14 cellular contexts compared by ENCODE assay signal in the genomic region with DNA sequence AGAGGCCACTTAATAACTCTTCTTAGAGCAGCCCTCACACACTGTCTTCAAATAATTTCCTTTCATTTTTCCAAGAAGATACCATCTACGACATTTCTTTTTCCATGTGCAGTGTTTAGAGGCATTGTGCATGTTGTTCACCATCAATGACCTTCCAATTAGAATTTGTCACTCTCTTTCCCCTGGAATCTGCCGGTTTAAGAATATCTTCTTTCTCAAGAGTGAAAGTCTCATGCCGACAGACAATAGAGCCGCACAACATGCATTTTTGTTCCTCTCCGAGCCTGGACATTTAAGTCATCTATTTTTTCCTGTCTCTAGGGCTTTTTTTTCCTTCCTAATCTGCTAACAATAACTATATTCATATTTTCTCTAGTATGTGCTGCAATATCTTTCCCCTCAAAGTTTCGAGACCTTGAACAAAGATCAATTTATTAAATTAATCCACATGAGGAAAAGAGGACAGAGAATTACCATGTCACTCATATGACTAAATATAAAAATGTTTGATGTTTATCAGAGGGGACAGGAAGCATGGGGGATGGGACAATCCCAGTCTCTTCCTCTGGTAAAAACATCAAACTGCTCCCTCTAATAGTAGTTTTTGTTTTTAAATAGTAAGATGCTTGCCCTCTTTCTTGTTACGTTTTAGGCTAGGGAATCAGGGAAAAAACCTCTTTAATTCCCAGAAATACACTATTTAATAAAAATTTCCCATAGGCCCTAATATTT.
DNase-seq lines count a peak whose midpoint lies in the region; ATAC-seq, FAIRE-seq and TF ChIP-seq lines count a peak whose summit lies in the region.
"Had no signal": no experiment of that assay in that cellular context is flagged by ENCODE, and none has a peak within 500 bp of the region (broad histone marks: within the 10 kb centered on the region; RNA-seq: fewer than 3 reads in every experiment).

No MANE protein-coding gene starts in this region.

- H4K20me1 ChIP-seq in BLaER1 treated with 17β-estradiol and CSF1 and Interleukin-3, amounts not matched to agents 10 nM and 100 nM = no peaks in the 10 kb centered on the region; a peak in 1 of 22 replicates
- H4K20me1 ChIP-seq in K562 (replicated peaks; ENCODE audit: control insufficient read depth, insufficient read depth, low read length) = no peaks in the 10 kb centered on the region

- intact Hi-C loops in K562 (cut with micrococcal nuclease) (loop anchor here (5.0 kb wide), 1 partner anchor 69 kb away; no protein-coding TSS in a partner anchor), heart left ventricle (cut with DNase I) (loop anchor here in 1 of 10 donors (10.0 kb wide), 1 partner anchor 1001 kb away; a partner anchor contains a TSS)

- H2AFZ ChIP-seq in K562 (ENCODE audit: low read depth, low read length) (peak overlapping the region; percentile 75), neuron (ENCODE audit: low read depth, low read length) (peak overlapping the region; percentile 71)

- no peaks in the 10 kb centered on the region for H3K79me2 ChIP-seq in K562 (ENCODE audit: control insufficient read depth, insufficient read depth, low read length)

- no peaks in the 10 kb centered on the region for H3K9me1 ChIP-seq in K562 (ENCODE audit: control insufficient read depth, insufficient read depth, low read length)

- ATAC-seq in K562 (peak; percentile 24), heart left ventricle (peak in 2 of 4 donors; percentile 52 to 64), HG02678 (IDR thresholded peaks at IDR 0.05; ENCODE audit: unreplicated experiment) (no peak), GM18870 (IDR thresholded peaks at IDR 0.05; ENCODE audit: unreplicated experiment) (no peak)

- POLR2A ChIA-PET in K562 (lab: Yijun Ruan, JAX) = no interaction called here

- in situ Hi-C loops in K562 (cut with MboI) = no loop called here

- no TSS peak for BruUV-seq in K562 (replicated peaks; lab: Mats Ljungman, UMichigan)

- no peak overlapping the region; a peak in 2 of 22 replicates for H3K9ac ChIP-seq in BLaER1 treated with 17β-estradiol and CSF1 and Interleukin-3, amounts not matched to agents 10 nM and 100 nM
- peak overlapping the region in 1 of 2 experiments; percentile 45; a peak in 1 of 4 replicates for H3K9ac ChIP-seq in K562 (ENCODE audit: insufficient read depth in 1 of 2, low read depth in 2 of 2, low read length in 2 of 2)

- DNase-seq in K562 (ENCODE audit: extremely low read depth in 1 of 4, low spot score in 3 of 4) = no peak
- DNase-seq in heart left ventricle = no peak
- no peak for DNase-seq in cortex of kidney (lab: John Stamatoyannopoulos, UW)
- no peak for DNase-seq in cerebellar cortex (ENCODE audit: low spot score)
- DNase-seq: activated CD4-positive, alpha-beta memory T cell treated with anti-CD3 and anti-CD28 coated beads, Interleukin-2, amount 10 ng/mL, durations not matched to agents 7 days and 5 days; mesendoderm; NCI-H1436 treated with DMSO at 0.1 percent for 48 hours; stimulated activated CD4-positive, alpha-beta T cell treated with anti-CD3 and anti-CD28 coated beads, Interleukin-2, amount 100 ng/mL, for 48 hours had no signal

- no peak for FAIRE-seq in K562 (lab: Jason Lieb, UNC)
- FAIRE-seq: HTR-8/SVneo had no signal

- peaks cover 0 to 7% (median 0%) of the 10 kb centered on the region in 11 experiments; a peak in 2 of 22 replicates for H3K9me3 ChIP-seq in BLaER1 treated with 17β-estradiol and CSF1 and Interleukin-3, amounts not matched to agents 10 nM and 100 nM (replicated peaks in 1 of 11)
- H3K9me3 ChIP-seq in K562 (replicated peaks; ENCODE audit: control insufficient read depth, insufficient read depth, low read depth, low read length) (no peaks in the 10 kb centered on the region), heart left ventricle (no peaks in the 10 kb centered on the region), neuron (ENCODE audit: low read length) (peaks cover 2% of the 10 kb centered on the region)
- H3K9me3 ChIP-seq: neutrophil had no signal

- TF ChIP-seq CTCF in K562 (IDR thresholded peaks at IDR 0.05 in 2 of 3, conservative IDR thresholded peaks at IDR 0.05 in 1 of 3; ENCODE audit: insufficient read depth in 2 of 3, low read depth in 1 of 3, low read length in 3 of 3) = no peak
- no peak for TF ChIP-seq CTCF in heart left ventricle (IDR thresholded peaks at IDR 0.05)

- no peaks in the 10 kb centered on the region for H3K36me3 ChIP-seq in BLaER1 treated with 17β-estradiol and CSF1 and Interleukin-3, amounts not matched to agents 10 nM and 100 nM
- H3K36me3 ChIP-seq in K562 (ENCODE audit: control insufficient read depth, insufficient read depth, low read length) = no peaks in the 10 kb centered on the region
- no peaks in the 10 kb centered on the region for H3K36me3 ChIP-seq in heart left ventricle
- H3K36me3 ChIP-seq in neuron (ENCODE audit: insufficient read depth, low read length) = no peaks in the 10 kb centered on the region
- H3K36me3 ChIP-seq: neutrophil had no signal

- TF ChIP-seq EP300 in K562 (IDR thresholded peaks at IDR 0.05; ENCODE audit: low read length) = no peak

- H3K4me1 ChIP-seq in BLaER1 treated with 17β-estradiol and CSF1 and Interleukin-3, amounts not matched to agents 10 nM and 100 nM = peaks cover 7 to 17% (median 13%) of the 10 kb centered on the region in 10 experiments; a peak in 17 of 20 replicates
- no peaks in the 10 kb centered on the region; a peak in 1 of 5 replicates for H3K4me1 ChIP-seq in K562 (replicated peaks in 1 of 2; ENCODE audit: control insufficient read depth in 2 of 2, insufficient read depth in 2 of 2, low read length in 2 of 2)
- H3K4me1 ChIP-seq in heart left ventricle = peaks cover 0 to 25% (median 5%) of the 10 kb centered on the region in 12 donors
- peaks cover 37% of the 10 kb centered on the region for H3K4me1 ChIP-seq in neuron (ENCODE audit: insufficient read depth, low read length)

- H3K4me3 ChIP-seq in BLaER1 treated with 17β-estradiol and CSF1 and Interleukin-3, amounts not matched to agents 10 nM and 100 nM = peak overlapping the region in 2 of 10 experiments; percentile 4 to 12; a peak in 2 of 20 replicates
- H3K4me3 ChIP-seq in K562 (no peak overlapping the region), heart left ventricle (peak overlapping the region in 9 of 12 donors; percentile 8 to 45 (median 25)), neuron (ENCODE audit: low read length) (peak overlapping the region; percentile 1)

- CTCF ChIA-PET in K562 (lab: Yijun Ruan, JAX; ENCODE audit: low intra/inter-chr PET ratio) = no interaction called here

- H3K4me2 ChIP-seq in BLaER1 treated with 17β-estradiol and CSF1 and Interleukin-3, amounts not matched to agents 10 nM and 100 nM = peak overlapping the region; percentile 37 to 79 (median 71)
- peak overlapping the region; percentile 28; the same call in 1 of the 2 replicates for H3K4me2 ChIP-seq in K562 (ENCODE audit: insufficient read depth, low read length)

- TF ChIP-seq POLR2A in K562 (conservative IDR thresholded peaks at IDR 0.05) = no peak
- no peak for TF ChIP-seq POLR2A in heart left ventricle (IDR thresholded peaks at IDR 0.05)

- 0% methylated on average over 7 of the region's 7 CpGs for WGBS in K562 (ENCODE audit: insufficient coverage, low coverage, missing lambda C conversion rate)
- 30 to 43% (median 33%) methylated on average over 7 of the region's 7 CpGs for WGBS in heart left ventricle, 4 donors

- no peak for TF ChIP-seq RAD21 in K562 (CRISPR knock-in tag; conservative IDR thresholded peaks at IDR 0.05 in 1 of 2, IDR thresholded peaks at IDR 0.05 in 1 of 2)

- H3K27ac ChIP-seq in BLaER1 treated with 17β-estradiol and CSF1 and Interleukin-3, amounts not matched to agents 10 nM and 100 nM = peak overlapping the region in 4 of 11 experiments; percentile 4 to 43 (median 25); a peak in 6 of 22 replicates
- H3K27ac ChIP-seq in K562 (ENCODE audit: extremely low read depth, low read depth, low read length) = peak overlapping the region; percentile 40; the same call in 1 of the 3 replicates
- peak overlapping the region in 11 of 12 donors; percentile 45 to 74 (median 65) for H3K27ac ChIP-seq in heart left ventricle
- H3K27ac ChIP-seq: neutrophil had no signal

- H3K27me3 ChIP-seq in BLaER1 treated with 17β-estradiol and CSF1 and Interleukin-3, amounts not matched to agents 10 nM and 100 nM = no peaks in the 10 kb centered on the region
- no peaks in the 10 kb centered on the region for H3K27me3 ChIP-seq in K562 (ENCODE audit: control insufficient read depth in 2 of 2, insufficient read depth in 2 of 2, low read length in 2 of 2)
- no peaks in the 10 kb centered on the region for H3K27me3 ChIP-seq in heart left ventricle
- no peaks in the 10 kb centered on the region for H3K27me3 ChIP-seq in neuron (ENCODE audit: insufficient read depth, low read length)
- H3K27me3 ChIP-seq: neutrophil had no signal

TF ChIP-seq in K562, 482 proteins besides CTCF, POLR2A, EP300 and RAD21 (continues in another document):
- TF ChIP-seq, protein P1, sequence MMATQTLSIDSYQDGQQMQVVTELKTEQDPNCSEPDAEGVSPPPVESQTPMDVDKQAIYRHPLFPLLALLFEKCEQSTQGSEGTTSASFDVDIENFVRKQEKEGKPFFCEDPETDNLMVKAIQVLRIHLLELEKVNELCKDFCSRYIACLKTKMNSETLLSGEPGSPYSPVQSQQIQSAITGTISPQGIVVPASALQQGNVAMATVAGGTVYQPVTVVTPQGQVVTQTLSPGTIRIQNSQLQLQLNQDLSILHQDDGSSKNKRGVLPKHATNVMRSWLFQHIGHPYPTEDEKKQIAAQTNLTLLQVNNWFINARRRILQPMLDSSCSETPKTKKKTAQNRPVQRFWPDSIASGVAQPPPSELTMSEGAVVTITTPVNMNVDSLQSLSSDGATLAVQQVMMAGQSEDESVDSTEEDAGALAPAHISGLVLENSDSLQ (IDR thresholded peaks at IDR 0.05) = peak; percentile 56; the same call in 1 of the 2 replicates
- TF ChIP-seq ETV1 (tag; conservative IDR thresholded peaks at IDR 0.05; ENCODE audit: low read depth) = peak; percentile 61
- TF ChIP-seq, protein P2, sequence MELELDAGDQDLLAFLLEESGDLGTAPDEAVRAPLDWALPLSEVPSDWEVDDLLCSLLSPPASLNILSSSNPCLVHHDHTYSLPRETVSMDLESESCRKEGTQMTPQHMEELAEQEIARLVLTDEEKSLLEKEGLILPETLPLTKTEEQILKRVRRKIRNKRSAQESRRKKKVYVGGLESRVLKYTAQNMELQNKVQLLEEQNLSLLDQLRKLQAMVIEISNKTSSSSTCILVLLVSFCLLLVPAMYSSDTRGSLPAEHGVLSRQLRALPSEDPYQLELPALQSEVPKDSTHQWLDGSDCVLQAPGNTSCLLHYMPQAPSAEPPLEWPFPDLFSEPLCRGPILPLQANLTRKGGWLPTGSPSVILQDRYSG (tag; conservative IDR thresholded peaks at IDR 0.05; ENCODE audit: low read depth) = 0 out of 2 replicates have a peak, but pooled peaks have one; percentile 20
- TF ChIP-seq ARID2 (IDR thresholded peaks at IDR 0.05) = no peak
- no peak for TF ChIP-seq CHD2 (IDR thresholded peaks at IDR 0.05; ENCODE audit: low read depth, low read length)
- TF ChIP-seq ZNF134 (CRISPR knock-in tag; conservative IDR thresholded peaks at IDR 0.05) = 0 out of 2 replicates have a peak, but pooled peaks have one; percentile 21
- no peak for TF ChIP-seq MIER1 (IDR thresholded peaks at IDR 0.05; ENCODE audit: low read depth)
